ENCODE assay signal across 8 cellular contexts in the genomic region with DNA sequence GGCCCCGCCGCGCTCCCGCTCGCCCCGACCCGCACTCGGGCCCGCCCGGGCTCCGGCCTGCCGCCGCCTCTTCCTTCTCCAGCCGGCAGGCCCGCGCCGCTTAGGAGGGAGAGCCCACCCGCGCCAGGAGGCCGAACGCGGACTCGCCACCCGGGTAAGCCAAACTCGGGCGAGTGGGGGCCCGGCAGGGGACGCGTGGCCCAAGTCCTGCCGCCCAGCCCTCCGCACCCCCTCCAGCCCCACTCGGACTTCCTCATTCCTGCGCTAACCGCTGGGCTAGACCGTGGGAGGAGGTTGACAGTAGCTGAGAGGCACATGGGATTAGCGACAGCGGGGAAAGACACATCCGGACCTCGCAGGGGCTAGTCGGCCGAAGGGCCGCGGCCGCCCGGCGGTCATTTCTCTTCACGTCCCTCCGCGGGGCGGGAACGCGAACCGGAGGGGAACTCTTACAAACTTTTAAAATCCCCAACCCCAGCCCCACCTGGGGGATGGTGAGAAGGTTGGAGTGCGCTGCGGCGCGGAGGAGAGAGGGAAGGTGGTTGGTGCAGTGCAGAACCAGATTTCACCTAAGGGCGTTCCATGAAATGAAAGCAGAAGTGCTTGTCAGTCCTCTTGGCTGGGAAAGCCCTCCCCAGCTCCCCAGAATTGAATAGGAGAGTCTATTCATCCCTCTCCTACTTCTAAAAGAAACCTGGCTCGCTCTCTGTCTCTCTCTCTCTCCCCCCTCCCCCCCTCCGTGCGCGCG. TPM values are rescaled to one million over a fixed set of nuclear protein-coding genes. Genes with fewer than 3 reads are reported as not detected.
A peak's percentile ranks its signal among the peaks of the same experiment; 100 is the strongest.
DNase-seq lines count a peak whose midpoint lies in the region; ATAC-seq and TF ChIP-seq lines count a peak whose summit lies in the region.

No MANE protein-coding gene starts in this region.

- H3K36me3 ChIP-seq in ACC112 (ENCODE audit: insufficient read depth, low read length): no peaks in the 10 kb centered on the region
- no peaks in the 10 kb centered on the region for H3K36me3 ChIP-seq in left lung

- peak overlapping the region; percentile 84 for H3K4me3 ChIP-seq in ACC112 (ENCODE audit: low read depth, low read length)
- H3K4me3 ChIP-seq in left lung: peak overlapping the region; percentile 70 to 83

- intact Hi-C loops in left lung (cut with DNase I): no loop called here

- peaks cover 57% of the 10 kb centered on the region for H3K79me2 ChIP-seq in ACC112 (ENCODE audit: control insufficient read depth, insufficient read depth, low read length, unreplicated experiment)

- no peaks in the 10 kb centered on the region for H3K9me3 ChIP-seq in left lung

- peak overlapping the region; percentile 58 for H2AFZ ChIP-seq in ACC112 (ENCODE audit: low read length, unreplicated experiment)

- H3K4me1 ChIP-seq in ACC112 (ENCODE audit: control insufficient read depth, insufficient read depth, low read length, unreplicated experiment) (peaks cover 31% of the 10 kb centered on the region), left lung (peaks cover 23 to 49% of the 10 kb centered on the region in 2 donors)

- H3K27me3 ChIP-seq in ACC112 (ENCODE audit: insufficient read depth, low read length): no peaks in the 10 kb centered on the region
- H3K27me3 ChIP-seq in left lung: no peaks in the 10 kb centered on the region

- peak; percentile 24 for ATAC-seq in GM18861 (IDR thresholded peaks at IDR 0.05; ENCODE audit: unreplicated experiment)
- peak; percentile 31 for ATAC-seq in HG03064 (IDR thresholded peaks at IDR 0.05; ENCODE audit: low read depth, unreplicated experiment)
- ATAC-seq in left lung: peak; percentile 86

- no peak for TF ChIP-seq CTCF in left lung (IDR thresholded peaks at IDR 0.05)

- peak overlapping the region; percentile 91 for H3K27ac ChIP-seq in ACC112 (ENCODE audit: low read depth, low read length)
- peak overlapping the region; percentile 98 to 99 for H3K27ac ChIP-seq in left lung

- DNase-seq in NCI-H226: peak; percentile 67
- DNase-seq in activated CD4-positive, alpha-beta T cell treated with anti-CD3 and anti-CD28 coated beads for 48 hours: peak; percentile 68
- peak; percentile 11 for DNase-seq in cortex of kidney (lab: John Stamatoyannopoulos, UW)
- DNase-seq in left lung: peak; percentile 90 to 96
- peak; percentile 67 for DNase-seq in stimulated activated CD4-positive, alpha-beta T cell treated with anti-CD3 and anti-CD28 coated beads, Interleukin-4, amount 100 ng/mL, for 1 hour

RNA-seq across cellular contexts. Expression of a gene that starts 0.7 kb away (rescaled TPM):
- total RNA-seq in left lung: 10 to 100 TPM; 39.8 to 57.6 TPM

Comparison
In these comparisons a context has a peak if more than half of its experiments do, and no peak if none do; other contexts are left out.
1. Peak in every context shown above with its lines: DNase-seq, ATAC-seq, H3K4me3 ChIP-seq and H3K27ac ChIP-seq.
2. ATAC-seq: peak in every context shown above with its lines; median percentile 86 in left lung; 31 in HG03064; 24 in GM18861.
3. DNase-seq: peak in every context shown above with its lines; median percentile 93 in left lung; 68 in activated CD4-positive, alpha-beta T cell treated with anti-CD3 and anti-CD28 coated beads for 48 hours; 67 in NCI-H226; 67 in stimulated activated CD4-positive, alpha-beta T cell treated with anti-CD3 and anti-CD28 coated beads, Interleukin-4, amount 100 ng/mL, for 1 hour; 11 in cortex of kidney.